9 cellular contexts compared by ENCODE assay signal in genomic region chr17:77441130-77441920, GRCh38.
DNase-seq lines count a peak whose midpoint lies in the region; ATAC-seq and TF ChIP-seq lines count a peak whose summit lies in the region.
"Had no signal": no experiment of that assay in that cellular context is flagged by ENCODE, and none has a peak within 500 bp of the region (broad histone marks: within the 10 kb centered on the region; RNA-seq: fewer than 3 reads in every experiment).

No MANE protein-coding gene starts in this region.

- peak overlapping the region; percentile 78 for H3K4me3 Mint-ChIP-seq in activated naive CD8-positive, alpha-beta T cell treated with anti-CD3 and anti-CD28 coated beads, Interleukin-2, amount 10 ng/mL, durations not matched to agents 7 days and 5 days

- peak overlapping the region; percentile 90 for H3K27ac Mint-ChIP-seq in activated naive CD8-positive, alpha-beta T cell treated with anti-CD3 and anti-CD28 coated beads, Interleukin-2, amount 10 ng/mL, durations not matched to agents 7 days and 5 days

- TF ChIP-seq CTCF in ovary (IDR thresholded peaks at IDR 0.05) = no peak

- H3K9me3 ChIP-seq in BLaER1 treated with 17β-estradiol and CSF1 and Interleukin-3, amounts not matched to agents 10 nM and 100 nM (replicated peaks in 1 of 11) = no peaks in the 10 kb centered on the region
- no peaks in the 10 kb centered on the region for H3K9me3 ChIP-seq in ovary
- H3K9me3 ChIP-seq: thoracic aorta had no signal

- peak overlapping the region; percentile 90 to 100 (median 99) for H3K4me2 ChIP-seq in BLaER1 treated with 17β-estradiol and CSF1 and Interleukin-3, amounts not matched to agents 10 nM and 100 nM

- DNase-seq in GM19238 (ENCODE audit: insufficient read length, low spot score) = peak; percentile 70
- DNase-seq in SKM-1 treated with dmso at 0.1 percent for 144 hours (lab: John Stamatoyannopoulos, UW; ENCODE audit: unreplicated experiment) = peak; percentile 71
- DNase-seq in activated naive CD8-positive, alpha-beta T cell treated with anti-CD3 and anti-CD28 coated beads, Interleukin-2, amount 10 ng/mL, durations not matched to agents 7 days and 5 days = peak; percentile 74
- DNase-seq in ovary = no peak
- DNase-seq in AG08396 (ENCODE audit: low spot score) = no peak
- DNase-seq in HuH-7 (ENCODE audit: low spot score) = no peak

- H3K4me1 ChIP-seq in BLaER1 treated with 17β-estradiol and CSF1 and Interleukin-3, amounts not matched to agents 10 nM and 100 nM = peaks cover 94 to 100% (median 100%) of the 10 kb centered on the region in 10 experiments
- H3K4me1 ChIP-seq in ovary (ENCODE audit: insufficient read depth) = peaks cover 41% of the 10 kb centered on the region

- peak overlapping the region; percentile 68 to 95 (median 86) for H3K9ac ChIP-seq in BLaER1 treated with 17β-estradiol and CSF1 and Interleukin-3, amounts not matched to agents 10 nM and 100 nM

- H3K27ac ChIP-seq in BLaER1 treated with 17β-estradiol and CSF1 and Interleukin-3, amounts not matched to agents 10 nM and 100 nM = peak overlapping the region; percentile 69 to 100 (median 97); a peak in 21 of 22 replicates
- peak overlapping the region; percentile 7 to 25 for H3K27ac ChIP-seq in ovary
- H3K27ac ChIP-seq: thoracic aorta had no signal

- TF ChIP-seq POLR2A in ovary (IDR thresholded peaks at IDR 0.05) = no peak

- peaks cover 0 to 86% (median 0%) of the 10 kb centered on the region in 11 experiments; a peak in 9 of 22 replicates for H4K20me1 ChIP-seq in BLaER1 treated with 17β-estradiol and CSF1 and Interleukin-3, amounts not matched to agents 10 nM and 100 nM

- H3K36me3 Mint-ChIP-seq in activated naive CD8-positive, alpha-beta T cell treated with anti-CD3 and anti-CD28 coated beads, Interleukin-2, amount 10 ng/mL, durations not matched to agents 7 days and 5 days = peaks cover 17% of the 10 kb centered on the region

- WGBS in ovary, 3 donors = 69 to 72% (median 72%) methylated on average over 15 of the region's 15 CpGs

- TF ChIP-seq EP300 in ovary (IDR thresholded peaks at IDR 0.05) = no peak

- intact Hi-C loops in ovary (cut with DNase I) = no loop called here

- H3K36me3 ChIP-seq in BLaER1 treated with 17β-estradiol and CSF1 and Interleukin-3, amounts not matched to agents 10 nM and 100 nM = no peaks in the 10 kb centered on the region
- H3K36me3 ChIP-seq in ovary = no peaks in the 10 kb centered on the region
- H3K36me3 ChIP-seq: thoracic aorta had no signal

- no peaks in the 10 kb centered on the region for H3K9me3 Mint-ChIP-seq in activated naive CD8-positive, alpha-beta T cell treated with anti-CD3 and anti-CD28 coated beads, Interleukin-2, amount 10 ng/mL, durations not matched to agents 7 days and 5 days

- H3K27me3 Mint-ChIP-seq in activated naive CD8-positive, alpha-beta T cell treated with anti-CD3 and anti-CD28 coated beads, Interleukin-2, amount 10 ng/mL, durations not matched to agents 7 days and 5 days = no peaks in the 10 kb centered on the region

- H3K4me1 Mint-ChIP-seq in activated naive CD8-positive, alpha-beta T cell treated with anti-CD3 and anti-CD28 coated beads, Interleukin-2, amount 10 ng/mL, durations not matched to agents 7 days and 5 days = peaks cover 80% of the 10 kb centered on the region

- peak; percentile 52 for ATAC-seq in HG03432 (IDR thresholded peaks at IDR 0.05; ENCODE audit: unreplicated experiment)
- ATAC-seq in activated naive CD8-positive, alpha-beta T cell treated with anti-CD3 and anti-CD28 coated beads, Interleukin-2, amount 10 ng/mL, durations not matched to agents 7 days and 5 days (ENCODE audit: low read depth) = peak; percentile 49

- peak overlapping the region in 8 of 10 experiments; percentile 0 to 51 (median 47); a peak in 11 of 20 replicates for H3K4me3 ChIP-seq in BLaER1 treated with 17β-estradiol and CSF1 and Interleukin-3, amounts not matched to agents 10 nM and 100 nM
- H3K4me3 ChIP-seq in ovary = no peak overlapping the region
- H3K4me3 ChIP-seq: thoracic aorta had no signal

- no peaks in the 10 kb centered on the region; a peak in 1 of 22 replicates for H3K27me3 ChIP-seq in BLaER1 treated with 17β-estradiol and CSF1 and Interleukin-3, amounts not matched to agents 10 nM and 100 nM
- no peaks in the 10 kb centered on the region for H3K27me3 ChIP-seq in ovary

- POLR2A ChIA-PET in activated naive CD8-positive, alpha-beta T cell treated with anti-CD3 and anti-CD28 coated beads, Interleukin-2, amount 10 ng/mL, durations not matched to agents 7 days and 5 days (lab: Charles Lee) = interaction anchor here (0.6 to 14.3 kb wide), 17 partner anchors 9 to 516 kb away, joined by 3 to 241 read pairs (median 7); no protein-coding TSS in a partner anchor

Comparison
In these comparisons a context has a peak if more than half of its experiments do, and no peak if none do; other contexts are left out.
1. DNase-seq: peak in GM19238 (single experiment), SKM-1 treated with dmso at 0.1 percent for 144 hours (single experiment) and activated naive CD8-positive, alpha-beta T cell treated with anti-CD3 and anti-CD28 coated beads, Interleukin-2, amount 10 ng/mL, durations not matched to agents 7 days and 5 days (single experiment); none in ovary (0 of 5), AG08396 (single experiment) and HuH-7 (single experiment).